9 cellular contexts compared by ENCODE assay signal in the genomic region with DNA sequence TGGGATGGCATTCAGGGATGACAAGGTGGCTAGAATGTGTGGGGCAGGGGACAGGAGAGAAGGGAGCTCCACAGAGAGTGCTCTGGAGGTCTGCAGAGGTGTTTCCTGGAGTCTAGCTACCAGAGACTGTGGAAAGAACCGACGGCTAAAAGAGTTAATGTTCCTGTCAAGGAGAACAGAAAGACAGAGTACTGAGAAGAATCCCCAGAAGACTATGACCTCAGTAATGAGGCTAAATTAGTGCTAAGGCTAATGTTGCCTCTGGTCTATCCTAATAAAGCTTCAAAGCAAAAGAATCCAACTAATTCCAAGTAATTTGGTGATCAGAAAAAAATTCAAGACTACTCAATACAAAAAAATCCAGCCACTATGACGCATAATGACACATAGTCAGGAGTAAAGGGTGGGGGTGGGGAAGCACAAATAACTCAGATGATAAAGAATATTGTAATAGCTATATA. TPM values are rescaled to one million over a fixed set of nuclear protein-coding genes. Genes with fewer than 3 reads are reported as not detected.
DNase-seq lines count a peak whose midpoint lies in the region; ATAC-seq and TF ChIP-seq lines count a peak whose summit lies in the region.
"Had no signal": no experiment of that assay in that cellular context is flagged by ENCODE, and none has a peak within 500 bp of the region (broad histone marks: within the 10 kb centered on the region; RNA-seq: fewer than 3 reads in every experiment).

No MANE protein-coding gene starts in this region.

- H3K36me3 ChIP-seq in IMR-90 (ENCODE audit: control insufficient read depth, insufficient read depth, low read length) (peaks cover 24% of the 10 kb centered on the region), vagina (peaks cover 0 to 7% of the 10 kb centered on the region in 2 donors)
- no peaks in the 10 kb centered on the region for H3K36me3 ChIP-seq in effector memory CD4-positive, alpha-beta T cell (ENCODE audit: control insufficient read depth, insufficient read depth, low read length)

- peak overlapping the region; percentile 88 for H3K14ac ChIP-seq in IMR-90 (replicated peaks; ENCODE audit: low read depth, low read length)

- H4K8ac ChIP-seq in IMR-90 (ENCODE audit: low read depth in 2 of 2, low read length in 2 of 2): peak overlapping the region; percentile 79 to 86

- TF ChIP-seq RAD21 in IMR-90 (IDR thresholded peaks at IDR 0.05; ENCODE audit: low read length): no peak

- peak overlapping the region; percentile 90 for H2BK120ac ChIP-seq in IMR-90 (ENCODE audit: low read depth, low read length)

- H3K36me3 Mint-ChIP-seq in chondrocyte (ENCODE audit: low read depth): peaks cover 37% of the 10 kb centered on the region

- peaks cover 18 to 56% of the 10 kb centered on the region in 2 experiments; a peak in 3 of 4 replicates for H3K79me1 ChIP-seq in IMR-90 (ENCODE audit: low read depth in 1 of 2, low read length in 2 of 2)

- peak overlapping the region; percentile 82 for H3K56ac ChIP-seq in IMR-90 (ENCODE audit: extremely low read depth, insufficient read depth, low read length)

- H4K20me1 ChIP-seq in IMR-90 (ENCODE audit: insufficient read depth, low read length): peaks cover 40% of the 10 kb centered on the region

- POLR2A ChIA-PET in IMR-90 (lab: Charles Lee; ENCODE audit: unreplicated experiment): no interaction called here

- H3K4me3 Mint-ChIP-seq in chondrocyte (ENCODE audit: unreplicated experiment): peak overlapping the region; percentile 17
- H3K4me3 Mint-ChIP-seq: activated T-helper 17 cell treated with anti-CD3 and anti-CD28 coated beads, Interleukin-2, amount 50 U/mL, for 72 hours; nephron had no signal

- H3K18ac ChIP-seq in IMR-90 (ENCODE audit: low read depth, low read length): peak overlapping the region; percentile 39

- peak overlapping the region; percentile 30 for H2AK9ac ChIP-seq in IMR-90 (replicated peaks; ENCODE audit: low read depth, low read length, poor library complexity)

- H3K4me1 ChIP-seq in IMR-90 (ENCODE audit: control insufficient read depth, insufficient read depth, low read length): peaks cover 10% of the 10 kb centered on the region
- peaks cover 19% of the 10 kb centered on the region for H3K4me1 ChIP-seq in vagina
- no peaks in the 10 kb centered on the region for H3K4me1 ChIP-seq in effector memory CD4-positive, alpha-beta T cell (ENCODE audit: control insufficient read depth, insufficient read depth, low read length, poor library complexity, severe bottlenecking)

- peak overlapping the region; percentile 90 for H3K23ac ChIP-seq in IMR-90 (ENCODE audit: low read depth, low read length)

- peak overlapping the region; percentile 92 for H2AK5ac ChIP-seq in IMR-90 (ENCODE audit: low read depth, low read length)

- peak overlapping the region; percentile 72; the same call in 1 of the 3 replicates for H2BK15ac ChIP-seq in IMR-90 (ENCODE audit: low read depth, low read length)

- peak; percentile 77 for ATAC-seq in IMR-90 (ENCODE audit: low read depth)
- ATAC-seq: activated T-helper 17 cell treated with anti-CD3 and anti-CD28 coated beads, Interleukin-2, amount 50 U/mL, for 72 hours had no signal

- peak overlapping the region; percentile 88 for H2BK5ac ChIP-seq in IMR-90 (ENCODE audit: low read depth, low read length, poor library complexity, severe bottlenecking)

- DNase-seq in IMR-90 (peak; percentile 93), chondrocyte (ENCODE audit: low spot score) (no peak), kidney tubule cell (ENCODE audit: low spot score) (peak; percentile 84), vagina (ENCODE audit: extremely low spot score in 2 of 2) (no peak), NCI-H748 (lab: John Stamatoyannopoulos, UW; ENCODE audit: unreplicated experiment) (no peak), pons (ENCODE audit: low spot score) (no peak)
- DNase-seq in effector memory CD4-positive, alpha-beta T cell: no peak

- BruUV-seq in IMR-90 (replicated peaks; lab: Mats Ljungman, UMichigan): TSS peak; percentile 7

- H3K4me1 Mint-ChIP-seq in chondrocyte (ENCODE audit: low read depth): peaks cover 83% of the 10 kb centered on the region
- H3K4me1 Mint-ChIP-seq: activated T-helper 17 cell treated with anti-CD3 and anti-CD28 coated beads, Interleukin-2, amount 50 U/mL, for 72 hours had no signal

- no peaks in the 10 kb centered on the region for H3K27me3 Mint-ChIP-seq in chondrocyte (ENCODE audit: low read depth)
- H3K27me3 Mint-ChIP-seq: activated T-helper 17 cell treated with anti-CD3 and anti-CD28 coated beads, Interleukin-2, amount 50 U/mL, for 72 hours had no signal

- H3K27me3 ChIP-seq in IMR-90 (ENCODE audit: control insufficient read depth, insufficient read depth, low read length) (no peaks in the 10 kb centered on the region), vagina (no peaks in the 10 kb centered on the region)
- H3K27me3 ChIP-seq in effector memory CD4-positive, alpha-beta T cell (replicated peaks; ENCODE audit: control insufficient read depth, insufficient read depth, low read length, poor library complexity, severe bottlenecking): no peaks in the 10 kb centered on the region

- in situ Hi-C loops in IMR-90 (cut with MboI; ENCODE audit: low sequenced_read_pairs): no loop called here

- H4K91ac ChIP-seq in IMR-90 (ENCODE audit: insufficient read depth, low read depth, low read length): peak overlapping the region; percentile 86

- TF ChIP-seq CTCF in IMR-90 (conservative IDR thresholded peaks at IDR 0.05; ENCODE audit: low read depth, low read length) (no peak), chondrocyte (IDR thresholded peaks at IDR 0.05) (no peak), vagina (IDR thresholded peaks at IDR 0.05) (no peak)

- H3K9me3 Mint-ChIP-seq in chondrocyte (ENCODE audit: low read depth): no peaks in the 10 kb centered on the region
- H3K9me3 Mint-ChIP-seq: activated T-helper 17 cell treated with anti-CD3 and anti-CD28 coated beads, Interleukin-2, amount 50 U/mL, for 72 hours; nephron had no signal

- H3K9me1 ChIP-seq in IMR-90 (ENCODE audit: insufficient read depth, low read length): peaks cover 15% of the 10 kb centered on the region

- H3K27ac ChIP-seq in IMR-90 (ENCODE audit: insufficient read depth, low read length): peak overlapping the region; percentile 88
- H3K27ac ChIP-seq in vagina: peak overlapping the region; percentile 68
- H3K27ac ChIP-seq in effector memory CD4-positive, alpha-beta T cell (ENCODE audit: insufficient read depth, low read length, poor library complexity, severe bottlenecking): no peak overlapping the region

- peak overlapping the region; percentile 92 for H3K27ac Mint-ChIP-seq in chondrocyte (ENCODE audit: unreplicated experiment)
- H3K27ac Mint-ChIP-seq: activated T-helper 17 cell treated with anti-CD3 and anti-CD28 coated beads, Interleukin-2, amount 50 U/mL, for 72 hours had no signal

- 0% methylated on average over 1 of the region's 3 CpGs; no CpG with 5 or more reads in 1 of the 2 experiments for WGBS in IMR-90 (ENCODE audit: extremely low coverage in 2 of 2, insufficient read length in 1 of 2), 2 experiments

- H3K4ac ChIP-seq in IMR-90 (ENCODE audit: low read depth, low read length): peak overlapping the region; percentile 92

- peak overlapping the region; percentile 82 for H2BK20ac ChIP-seq in IMR-90 (ENCODE audit: low read depth, low read length)

- peak overlapping the region; percentile 45 for H3K4me2 ChIP-seq in IMR-90 (ENCODE audit: low read depth, low read length)

- intact Hi-C loops in IMR-90 (cut with micrococcal nuclease): no loop called here
- intact Hi-C loops in vagina (cut with DNase I): no loop called here

- no peak overlapping the region for H2AFZ ChIP-seq in IMR-90 (replicated peaks; ENCODE audit: low read length, poor library complexity)

- H3K9me3 ChIP-seq in IMR-90 (ENCODE audit: control insufficient read depth, insufficient read depth, low read length): no peaks in the 10 kb centered on the region
- H3K9me3 ChIP-seq in vagina: no peaks in the 10 kb centered on the region
- H3K9me3 ChIP-seq in effector memory CD4-positive, alpha-beta T cell (ENCODE audit: control insufficient read depth, low read length): no peaks in the 10 kb centered on the region

- no peak overlapping the region for H3K4me3 ChIP-seq in IMR-90 (ENCODE audit: insufficient read depth, low read depth, low read length)
- no peak overlapping the region for H3K4me3 ChIP-seq in vagina
- no peak overlapping the region for H3K4me3 ChIP-seq in effector memory CD4-positive, alpha-beta T cell (ENCODE audit: insufficient read depth, low read depth, low read length, poor library complexity, severe bottlenecking)

- dilution Hi-C loops in IMR-90 (cut with HindIII; ENCODE audit: low sequenced_read_pairs, unreplicated experiment): no loop called here

- H4K5ac ChIP-seq in IMR-90 (ENCODE audit: low read depth, low read length): peak overlapping the region; percentile 40

- CTCF ChIA-PET in IMR-90 (lab: Yijun Ruan, JAX): no interaction called here

- TF ChIP-seq POLR2A in IMR-90 (IDR thresholded peaks at IDR 0.05; ENCODE audit: low read depth, low read length): no peak
- no peak for TF ChIP-seq POLR2A in vagina (IDR thresholded peaks at IDR 0.05)

- H3K9ac ChIP-seq in IMR-90 (ENCODE audit: low read depth, low read length): peak overlapping the region; percentile 50; the same call in 1 of the 2 replicates

TF ChIP-seq in IMR-90, 13 proteins besides CTCF, POLR2A, EP300 and RAD21:
- TF ChIP-seq FOS (IDR thresholded peaks at IDR 0.05; ENCODE audit: low read depth, low read length): peak; percentile 96
- peak; percentile 15; the same call in 1 of the 2 replicates for TF ChIP-seq SMC3 (IDR thresholded peaks at IDR 0.05; ENCODE audit: low read depth, low read length)
- no peak for TF ChIP-seq CHD1 (IDR thresholded peaks at IDR 0.05; ENCODE audit: low read depth, low read length)
TF ChIP-seq in IMR-90: peak in this region for 2.

RNA-seq across cellular contexts. Expression of a gene that starts 44.7 kb away (rescaled TPM):
- 217 and 229 TPM in 2 replicates for total RNA-seq in IMR-90 (2012; rRNA removed)
- 122 and 131 TPM in 2 replicates for polyA plus RNA-seq in IMR-90 (2012; rRNA removed)
- polyA plus RNA-seq in IMR-90 (2012; cell fraction: cytosol; rRNA removed): 36.4 and 49.9 TPM in 2 replicates
- polyA plus RNA-seq in IMR-90 (2012; cell fraction: nucleus; rRNA removed; ENCODE audit: low replicate concordance): 27.9 and 176 TPM in 2 replicates
- 423 to 518 TPM (median 494 TPM) in 3 replicates for total RNA-seq in chondrocyte
- total RNA-seq in vagina: 70.2 TPM

Comparison
In these comparisons a context has a peak if more than half of its experiments do, and no peak if none do; other contexts are left out.
1. DNase-seq: peak in IMR-90 (single experiment) and kidney tubule cell (single experiment); none in chondrocyte (single experiment), vagina (0 of 2), effector memory CD4-positive, alpha-beta T cell (0 of 3), NCI-H748 (single experiment) and pons (single experiment).